9 cellular contexts compared by ENCODE assay signal in the genomic region with DNA sequence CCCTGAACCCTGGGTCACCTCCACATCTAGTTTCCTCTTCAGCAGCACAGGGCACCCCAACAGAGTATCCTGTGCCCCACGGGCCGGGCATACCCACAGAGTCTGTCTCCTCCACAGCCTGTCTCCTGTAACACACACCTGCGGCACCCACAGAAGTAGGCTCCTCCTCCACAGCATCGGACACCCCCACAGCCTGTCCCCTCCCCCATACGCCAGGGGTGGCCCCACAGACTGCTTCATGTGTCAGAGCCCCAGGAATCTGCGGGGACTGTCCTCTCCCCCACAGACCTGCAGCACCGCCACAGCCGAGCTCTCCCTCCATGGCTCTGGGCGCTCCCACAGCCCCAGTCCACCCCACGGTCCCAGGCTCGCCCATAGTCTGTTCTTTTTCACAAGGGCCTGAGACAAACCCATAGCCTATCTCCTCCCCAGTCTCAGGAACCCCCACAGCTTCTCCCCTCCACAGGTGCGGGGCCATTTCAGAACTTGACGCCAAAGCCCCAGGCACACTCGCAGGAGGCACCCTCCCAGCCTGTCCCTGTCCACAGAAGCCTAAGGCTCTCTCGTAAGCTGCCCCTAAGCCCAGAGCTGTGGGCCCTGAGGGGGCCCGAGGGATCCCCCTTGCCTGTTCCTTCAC. TPM values are rescaled to one million over a fixed set of nuclear protein-coding genes. Genes with fewer than 3 reads are reported as not detected.
DNase-seq lines count a peak whose midpoint lies in the region; ATAC-seq and TF ChIP-seq lines count a peak whose summit lies in the region.
"Had no signal": no experiment of that assay in that cellular context is flagged by ENCODE, and none has a peak within 500 bp of the region (broad histone marks: within the 10 kb centered on the region; RNA-seq: fewer than 3 reads in every experiment).

No MANE protein-coding gene starts in this region.

- H3K27ac ChIP-seq in 22Rv1: peak overlapping the region; percentile 93

- ATAC-seq in mucosa of descending colon: no peak
- no peak for ATAC-seq in HG02798 (IDR thresholded peaks at IDR 0.05; ENCODE audit: poor library complexity, unreplicated experiment)

- peaks cover 24% of the 10 kb centered on the region for H3K4me1 ChIP-seq in mucosa of descending colon (ENCODE audit: low read depth)

- H3K4me3 ChIP-seq in Jurkat, Clone E6-1 (ENCODE audit: low read length): peak overlapping the region; percentile 93
- H3K4me3 ChIP-seq in choroid plexus epithelial cell (ENCODE audit: low read depth, low read length) (peak overlapping the region; percentile 76), mucosa of descending colon (peak overlapping the region; percentile 88)

- no peak for TF ChIP-seq CTCF in 22Rv1 (IDR thresholded peaks at IDR 0.05)
- TF ChIP-seq CTCF in choroid plexus epithelial cell (conservative IDR thresholded peaks at IDR 0.05; ENCODE audit: low read depth, low read length): no peak
- no peak for TF ChIP-seq CTCF in mucosa of descending colon (IDR thresholded peaks at IDR 0.05)
- TF ChIP-seq CTCF in GM20000 (IDR thresholded peaks at IDR 0.05; ENCODE audit: extremely low read depth, missing control alignments): no peak

- H3K36me3 ChIP-seq in mucosa of descending colon (ENCODE audit: low read depth): no peaks in the 10 kb centered on the region

- H3K9me3 ChIP-seq in mucosa of descending colon: no peaks in the 10 kb centered on the region

- intact Hi-C loops in mucosa of descending colon (cut with DNase I, micrococcal nuclease): no loop called here

- DNase-seq in Jurkat, Clone E6-1 (ENCODE audit: low read depth, low spot score): no peak
- no peak for DNase-seq in choroid plexus epithelial cell (ENCODE audit: low read depth)
- peak in 2 of 3 donors; percentile 38 to 59 for DNase-seq in mucosa of descending colon
- no peak for DNase-seq in C1 segment of cervical spinal cord (lab: John Stamatoyannopoulos, UW)
- DNase-seq in GM20000 (ENCODE audit: low spot score): no peak
- DNase-seq in activated gamma-delta T cell (lab: John Stamatoyannopoulos, UW): no peak
- DNase-seq: NCI-H748 treated with DMSO at 0.1 percent for 48 hours had no signal

RNA-seq across cellular contexts. Expression of a gene that starts 1.4 kb away (rescaled TPM):
- polyA plus RNA-seq in Jurkat, Clone E6-1 (2012; ENCODE audit: insufficient read depth, insufficient read length): 10.6 TPM
- total RNA-seq in mucosa of descending colon: 10 to 100 TPM; 15.5 to 22.8 (median 18.6) TPM

RNA-seq across cellular contexts. Expression of a gene that starts 1.7 kb away (rescaled TPM):
- 268 TPM for polyA plus RNA-seq in Jurkat, Clone E6-1 (2012; ENCODE audit: insufficient read depth, insufficient read length)
- 100 to 1,000 TPM in 2 of 3 donors, 10 to 100 TPM in 1; 52.2 to 115 (median 106) TPM for total RNA-seq in mucosa of descending colon

RNA-seq across cellular contexts. Expression of a gene that starts 12.3 kb away (rescaled TPM):
- polyA plus RNA-seq in Jurkat, Clone E6-1 (2012; ENCODE audit: insufficient read depth, insufficient read length): 52.7 TPM
- total RNA-seq in mucosa of descending colon: 10 to 100 TPM; 12.1 to 13.5 (median 12.6) TPM

RNA-seq across cellular contexts. Expression of a gene that starts 12.4 kb away (rescaled TPM):
- polyA plus RNA-seq in Jurkat, Clone E6-1 (2012; ENCODE audit: insufficient read depth, insufficient read length): 4.3 TPM
- total RNA-seq in mucosa of descending colon: 1 to 10 TPM; 2.2 to 2.7 (median 2.3) TPM

Comparison
In these comparisons a context has a peak if more than half of its experiments do, and no peak if none do; other contexts are left out.
1. DNase-seq: peak in mucosa of descending colon (2 of 3); none in Jurkat, Clone E6-1 (single experiment), choroid plexus epithelial cell (single experiment), C1 segment of cervical spinal cord (0 of 14), GM20000 (single experiment) and activated gamma-delta T cell (single experiment).
2. Peak in every context shown above with its lines, with median percentiles within 50 percentile points of each other: H3K4me3 ChIP-seq.